Comparison of ENCODE assay signal across 30 cellular contexts in genomic region chr5:168875839-168876238, GRCh38.
DNase-seq lines count a peak whose midpoint lies in the region; ATAC-seq, FAIRE-seq and TF ChIP-seq lines count a peak whose summit lies in the region.
"Had no signal": no experiment of that assay in that cellular context is flagged by ENCODE, and none has a peak within 500 bp of the region (broad histone marks: within the 10 kb centered on the region; RNA-seq: fewer than 3 reads in every experiment).

No MANE protein-coding gene starts in this region.

- H3K4me3 Mint-ChIP-seq in astrocyte (ENCODE audit: unreplicated experiment), result peak overlapping the region; percentile 15
- H3K4me3 Mint-ChIP-seq: activated naive CD8-positive, alpha-beta T cell; activated T-helper 17 cell treated with anti-CD3 and anti-CD28 coated beads, Interleukin-2, amount 50 U/mL, for 72 hours; T-helper 2 cell treated with Interferon-gamma antibody and Interleukin-4, amounts not matched to agents 5 μg/mL and 100 μg/mL, for 36 hours had no signal

- no peak overlapping the region for H2AFZ ChIP-seq in astrocyte (ENCODE audit: low read depth, low read length)

- peaks cover 1% of the 10 kb centered on the region for H3K9me3 Mint-ChIP-seq in astrocyte (ENCODE audit: unreplicated experiment)
- H3K9me3 Mint-ChIP-seq: activated T-helper 17 cell treated with anti-CD3 and anti-CD28 coated beads, Interleukin-2, amount 50 U/mL, for 72 hours; T-helper 2 cell treated with Interferon-gamma antibody and Interleukin-4, amounts not matched to agents 5 μg/mL and 100 μg/mL, for 36 hours had no signal

- 38% methylated on average over 5 of the region's 5 CpGs for WGBS in right cardiac atrium
- 39 to 44% (median 41%) methylated on average over 5 of the region's 5 CpGs for WGBS in ovary, 3 donors
- WGBS in prostate gland, result 86% methylated on average over 5 of the region's 5 CpGs

- H3K4me2 ChIP-seq in astrocyte (ENCODE audit: low read length), result no peak overlapping the region

- H3K9me3 ChIP-seq in right cardiac atrium (ENCODE audit: control insufficient read depth, low read length) (no peaks in the 10 kb centered on the region), astrocyte (ENCODE audit: insufficient read depth, low read depth, low read length) (no peaks in the 10 kb centered on the region), ovary (no peaks in the 10 kb centered on the region), prostate gland (no peaks in the 10 kb centered on the region)
- no peaks in the 10 kb centered on the region for H3K9me3 ChIP-seq in effector memory CD4-positive, alpha-beta T cell (ENCODE audit: control insufficient read depth, low read length)
- H3K9me3 ChIP-seq: esophagus squamous epithelium, gastroesophageal sphincter, lower lobe of right lung, neutrophil had no signal

- no peaks in the 10 kb centered on the region for H4K20me1 ChIP-seq in astrocyte (ENCODE audit: insufficient read depth, low read length)

- H3K27me3 Mint-ChIP-seq in astrocyte (ENCODE audit: low read depth, unreplicated experiment), result peaks cover 11% of the 10 kb centered on the region

- no peak for DNase-seq in right cardiac atrium
- DNase-seq in Right ventricle myocardium inferior (ENCODE audit: missing footprints), result no peak
- no peak for DNase-seq in astrocyte (ENCODE audit: low read depth)
- DNase-seq in islet precursor cell, result peak; percentile 69
- DNase-seq in ovary, result no peak
- no peak for DNase-seq in effector memory CD4-positive, alpha-beta T cell
- DNase-seq in prostate gland (ENCODE audit: low spot score), result no peak
- DNase-seq in medulla oblongata (ENCODE audit: extremely low spot score), result no peak
- DNase-seq: activated CD4-positive, alpha-beta T cell treated with anti-CD3 and anti-CD28 coated beads, Interleukin-2, amount 50 U/mL, for 4 hours; activated CD8-positive, alpha-beta memory T cell treated with anti-CD3 and anti-CD28 coated beads, Interleukin-2, amount 50 U/mL, for 4 hours; DMS53; effector CD4-positive, alpha-beta T cell; esophagus squamous epithelium; GDM1; Karpas-422; lower lobe of right lung; NCI-H1694 treated with DMSO at 0.1 percent for 48 hours; NCI-H526 treated with DMSO at 0.1 percent for 48 hours; stimulated activated CD4-positive, alpha-beta T cell treated with anti-CD3 and anti-CD28 coated beads, Interleukin-1b, Interleukin-23, amount 100 ng/mL, for 48 hours had no signal

- peaks cover 17% of the 10 kb centered on the region for H3K4me1 Mint-ChIP-seq in astrocyte (ENCODE audit: low read depth, unreplicated experiment)

- H3K4me1 ChIP-seq in right cardiac atrium (ENCODE audit: control insufficient read depth, insufficient read depth, low read length), result peaks cover 2% of the 10 kb centered on the region
- H3K4me1 ChIP-seq in astrocyte (ENCODE audit: insufficient read depth, low read length), result no peaks in the 10 kb centered on the region
- H3K4me1 ChIP-seq in ovary (ENCODE audit: insufficient read depth), result no peaks in the 10 kb centered on the region
- H3K4me1 ChIP-seq in effector memory CD4-positive, alpha-beta T cell (ENCODE audit: control insufficient read depth, insufficient read depth, low read length, poor library complexity, severe bottlenecking), result no peaks in the 10 kb centered on the region
- H3K4me1 ChIP-seq in prostate gland (replicated peaks), result no peaks in the 10 kb centered on the region
- H3K4me1 ChIP-seq: esophagus squamous epithelium, gastroesophageal sphincter had no signal

- ATAC-seq in right cardiac atrium (peak; percentile 17 to 22), Right ventricle myocardium inferior (no peak)
- ATAC-seq: activated T-helper 17 cell treated with anti-CD3 and anti-CD28 coated beads, Interleukin-2, amount 50 U/mL, for 72 hours; gastroesophageal sphincter; lower lobe of right lung had no signal

- H3K9ac ChIP-seq in astrocyte (ENCODE audit: low read length), result no peak overlapping the region

- H3K4me3 ChIP-seq in right cardiac atrium (ENCODE audit: low read length) (no peak overlapping the region), astrocyte (ENCODE audit: insufficient read depth, low read depth, low read length) (no peak overlapping the region), ovary (no peak overlapping the region), prostate gland (no peak overlapping the region)
- H3K4me3 ChIP-seq in effector memory CD4-positive, alpha-beta T cell (ENCODE audit: insufficient read depth, low read depth, low read length, poor library complexity, severe bottlenecking), result no peak overlapping the region
- H3K4me3 ChIP-seq: esophagus squamous epithelium, gastroesophageal sphincter, lower lobe of right lung, SK-N-MC, skin epidermis had no signal

- H3K79me2 ChIP-seq in astrocyte (ENCODE audit: insufficient read depth, low read length), result no peaks in the 10 kb centered on the region

- H3K27me3 ChIP-seq in right cardiac atrium (ENCODE audit: control insufficient read depth, insufficient read depth) (no peaks in the 10 kb centered on the region), astrocyte (ENCODE audit: insufficient read depth, low read length) (no peaks in the 10 kb centered on the region), ovary (no peaks in the 10 kb centered on the region), prostate gland (replicated peaks; ENCODE audit: insufficient read depth) (peaks cover 2% of the 10 kb centered on the region)
- no peaks in the 10 kb centered on the region for H3K27me3 ChIP-seq in effector memory CD4-positive, alpha-beta T cell (replicated peaks; ENCODE audit: control insufficient read depth, insufficient read depth, low read length, poor library complexity, severe bottlenecking)
- H3K27me3 ChIP-seq: gastroesophageal sphincter had no signal

- no peak for FAIRE-seq in astrocyte (lab: Jason Lieb, UNC)
- FAIRE-seq: A204.1, GM18507, H54, keratinocyte had no signal

- intact Hi-C loops in right cardiac atrium (cut with DNase I), result no loop called here
- intact Hi-C loops in Right ventricle myocardium inferior (cut with DNase I), result loop anchor here (10.0 kb wide), 1 partner anchor 171 kb away; no protein-coding TSS in a partner anchor
- intact Hi-C loops in ovary (cut with DNase I), result no loop called here
- intact Hi-C loops in prostate gland (cut with DNase I), result no loop called here

- H3K27ac ChIP-seq in right cardiac atrium (ENCODE audit: low read length), result no peak overlapping the region
- no peak overlapping the region for H3K27ac ChIP-seq in astrocyte (ENCODE audit: low read depth, low read length)
- no peak overlapping the region for H3K27ac ChIP-seq in ovary
- H3K27ac ChIP-seq in effector memory CD4-positive, alpha-beta T cell (ENCODE audit: insufficient read depth, low read length, poor library complexity, severe bottlenecking), result no peak overlapping the region
- H3K27ac ChIP-seq in prostate gland, result no peak overlapping the region
- H3K27ac ChIP-seq: esophagus squamous epithelium, gastroesophageal sphincter, lower lobe of right lung, neutrophil, SK-N-MC, skin epidermis had no signal

- no peak for TF ChIP-seq POLR2A in ovary (IDR thresholded peaks at IDR 0.05)
- TF ChIP-seq POLR2A in prostate gland (IDR thresholded peaks at IDR 0.05), result no peak

- H3K27ac Mint-ChIP-seq in astrocyte (ENCODE audit: unreplicated experiment), result no peak overlapping the region
- H3K27ac Mint-ChIP-seq: activated naive CD8-positive, alpha-beta T cell; activated T-helper 17 cell treated with anti-CD3 and anti-CD28 coated beads, Interleukin-2, amount 50 U/mL, for 72 hours; T-helper 2 cell treated with Interferon-gamma antibody and Interleukin-4, amounts not matched to agents 5 μg/mL and 100 μg/mL, for 36 hours had no signal

- TF ChIP-seq CTCF in astrocyte (IDR thresholded peaks at IDR 0.05; ENCODE audit: insufficient read depth, low read depth, low read length) (no peak), ovary (IDR thresholded peaks at IDR 0.05) (no peak), prostate gland (IDR thresholded peaks at IDR 0.05) (no peak)

- H3K36me3 ChIP-seq in astrocyte (ENCODE audit: insufficient read depth, low read length), result no peaks in the 10 kb centered on the region
- no peaks in the 10 kb centered on the region for H3K36me3 ChIP-seq in ovary
- no peaks in the 10 kb centered on the region for H3K36me3 ChIP-seq in effector memory CD4-positive, alpha-beta T cell (ENCODE audit: control insufficient read depth, insufficient read depth, low read length)
- no peaks in the 10 kb centered on the region for H3K36me3 ChIP-seq in prostate gland
- H3K36me3 ChIP-seq: esophagus squamous epithelium, gastroesophageal sphincter, lower lobe of right lung, neutrophil had no signal

- H3K36me3 Mint-ChIP-seq in astrocyte (ENCODE audit: low read depth, unreplicated experiment), result no peaks in the 10 kb centered on the region
- H3K36me3 Mint-ChIP-seq: activated naive CD8-positive, alpha-beta T cell had no signal

- TF ChIP-seq EP300 in ovary (IDR thresholded peaks at IDR 0.05), result no peak
